Comparison of ENCODE assay signal across 1 cellular context in genomic region chr3:58216496-58217197, GRCh38.
TF ChIP-seq lines count a peak whose summit lies in the region.

No MANE protein-coding gene starts in this region.

TF ChIP-seq in HCT116, 20 proteins besides CTCF, POLR2A, EP300 and RAD21:
- TF ChIP-seq ZBTB33 (IDR thresholded peaks at IDR 0.05; ENCODE audit: extremely low read depth, insufficient replicate concordance, low read length): no peak
- no peak for TF ChIP-seq CEBPB (IDR thresholded peaks at IDR 0.05; ENCODE audit: low read depth)
